ENCODE assay signal across 12 cellular contexts in the genomic region with DNA sequence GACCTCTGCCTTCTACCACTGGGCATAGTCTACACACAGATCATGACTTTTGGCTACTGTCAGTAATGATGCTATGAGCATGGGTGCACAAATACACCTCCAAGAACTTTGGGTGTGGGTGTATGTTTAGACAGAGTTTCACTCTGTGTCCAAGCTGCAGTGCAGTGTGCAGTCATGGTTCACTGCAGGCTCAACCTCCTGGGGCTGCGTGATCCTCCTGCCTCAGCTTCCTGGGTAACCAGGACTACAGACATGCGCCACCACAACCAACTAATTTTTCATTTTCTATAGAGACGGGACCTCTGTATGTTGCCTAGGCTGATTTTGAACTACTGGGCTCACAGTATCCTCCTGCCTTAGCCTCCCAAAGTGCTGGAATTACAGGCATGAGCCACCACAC.
A peak's percentile ranks its signal among the peaks of the same experiment; 100 is the strongest.
DNase-seq lines count a peak whose midpoint lies in the region; ATAC-seq, FAIRE-seq and TF ChIP-seq lines count a peak whose summit lies in the region.
"Had no signal": no experiment of that assay in that cellular context is flagged by ENCODE, and none has a peak within 500 bp of the region (broad histone marks: within the 10 kb centered on the region; RNA-seq: fewer than 3 reads in every experiment).

No MANE protein-coding gene starts in this region.

- 98 to 99% methylated on average over 3 of the region's 3 CpGs for WGBS in pancreas, 2 donors

- H3K4me2 ChIP-seq in BLaER1 = peak overlapping the region; percentile 66

- no peak overlapping the region for H3K9ac ChIP-seq in BLaER1

- DNase-seq in pancreas = no peak
- no peak for DNase-seq in LoVo (ENCODE audit: low spot score)
- DNase-seq in stimulated activated naive CD8-positive, alpha-beta T cell treated with anti-CD3 and anti-CD28 coated beads, Interleukin-15, Interleukin-2, amounts not matched to agents 100 U/mL and 50 U/mL, for 24 hours = no peak
- DNase-seq in activated CD4-positive, CD25-positive, alpha-beta regulatory T cell treated with anti-CD3 and anti-CD28 coated beads, Interleukin-2, amount 50 U/mL, for 72 hours = no peak
- DNase-seq: activated CD4-positive, alpha-beta T cell treated with anti-CD3 and anti-CD28 coated beads, Interleukin-2, amount 50 U/mL, for 48 hours; mesenchymal stem cell; stimulated activated CD4-positive, alpha-beta T cell treated with anti-CD3 and anti-CD28 coated beads, Interleukin-4, amount 100 ng/mL, for 24 hours had no signal

- no peaks in the 10 kb centered on the region for H3K27me3 ChIP-seq in BLaER1
- no peaks in the 10 kb centered on the region for H3K27me3 ChIP-seq in pancreas

- no peaks in the 10 kb centered on the region for H4K20me1 ChIP-seq in BLaER1

- ATAC-seq in GM19043 (IDR thresholded peaks at IDR 0.05; ENCODE audit: low read depth, unreplicated experiment) (peak; percentile 96), HG02588 (IDR thresholded peaks at IDR 0.05; ENCODE audit: unreplicated experiment) (peak; percentile 97), HG03280 (IDR thresholded peaks at IDR 0.05; ENCODE audit: unreplicated experiment) (peak; percentile 86), pancreas (no peak)
- ATAC-seq in stimulated activated naive CD8-positive, alpha-beta T cell treated with anti-CD3 and anti-CD28 coated beads, Interleukin-15, Interleukin-2, amounts not matched to agents 100 U/mL and 50 U/mL, for 24 hours = no peak
- ATAC-seq: HCT116 had no signal

- H3K4me1 ChIP-seq in BLaER1 (peaks cover 71% of the 10 kb centered on the region), pancreas (no peaks in the 10 kb centered on the region)

- no peaks in the 10 kb centered on the region for H3K36me3 ChIP-seq in BLaER1
- H3K36me3 ChIP-seq in pancreas = no peaks in the 10 kb centered on the region

- TF ChIP-seq CTCF in pancreas (IDR thresholded peaks at IDR 0.05) = no peak

- intact Hi-C loops in pancreas (cut with DNase I) = no loop called here

- H3K9me3 ChIP-seq in BLaER1 (peaks cover 43% of the 10 kb centered on the region), pancreas (no peaks in the 10 kb centered on the region)

- H3K27ac ChIP-seq in BLaER1 (peak overlapping the region; percentile 78), pancreas (no peak overlapping the region)

- FAIRE-seq in pancreas (lab: Jason Lieb, UNC) = no peak

- H3K4me3 ChIP-seq in BLaER1 = peak overlapping the region; percentile 24; the same call in 1 of the 2 replicates
- H3K4me3 ChIP-seq in pancreas = no peak overlapping the region

Comparison
In these comparisons a context has a peak if more than half of its experiments do, and no peak if none do; other contexts are left out.
1. ATAC-seq: peak in GM19043 (single experiment), HG02588 (single experiment) and HG03280 (single experiment); none in pancreas (0 of 4) and stimulated activated naive CD8-positive, alpha-beta T cell treated with anti-CD3 and anti-CD28 coated beads, Interleukin-15, Interleukin-2, amounts not matched to agents 100 U/mL and 50 U/mL, for 24 hours (single experiment).